1 cellular context compared by ENCODE assay signal in genomic region chr16:89506791-89507191, GRCh38.
TF ChIP-seq lines count a peak whose summit lies in the region.

No MANE protein-coding gene starts in this region.

TF ChIP-seq in H1, 55 proteins besides CTCF, POLR2A, EP300 and RAD21:
- TF ChIP-seq RXRA (IDR thresholded peaks at IDR 0.05; ENCODE audit: insufficient read depth, low read depth, low read length), result no peak
- no peak for TF ChIP-seq TAF1 (IDR thresholded peaks at IDR 0.05; ENCODE audit: low read depth, low read length)
- no peak for TF ChIP-seq TCF12 (IDR thresholded peaks at IDR 0.05; ENCODE audit: low read depth, low read length)
- TF ChIP-seq CHD7 (IDR thresholded peaks at IDR 0.05; ENCODE audit: insufficient replicate concordance, low read length), result no peak
- no peak for TF ChIP-seq GTF2F1 (IDR thresholded peaks at IDR 0.05; ENCODE audit: borderline replicate concordance, low read depth, low read length)
- TF ChIP-seq SP2 (IDR thresholded peaks at IDR 0.05; ENCODE audit: low read length), result no peak
- TF ChIP-seq GABPA (IDR thresholded peaks at IDR 0.05; ENCODE audit: borderline replicate concordance, insufficient read depth, low read length), result no peak
- TF ChIP-seq JUN (IDR thresholded peaks at IDR 0.05; ENCODE audit: low read depth, low read length), result no peak
- no peak for TF ChIP-seq BACH1 (IDR thresholded peaks at IDR 0.05; ENCODE audit: low read length)
- no peak for TF ChIP-seq USF2 (IDR thresholded peaks at IDR 0.05; ENCODE audit: low read length)
- TF ChIP-seq CREB1 (IDR thresholded peaks at IDR 0.05), result no peak
- TF ChIP-seq SP1 (IDR thresholded peaks at IDR 0.05; ENCODE audit: low read depth, low read length), result no peak
- no peak for TF ChIP-seq CHD1 (IDR thresholded peaks at IDR 0.05; ENCODE audit: low read depth, low read length)
- no peak for TF ChIP-seq CBX5 (IDR thresholded peaks at IDR 0.05; ENCODE audit: low read depth, low read length)
- TF ChIP-seq EZH2 (IDR thresholded peaks at IDR 0.05; ENCODE audit: low read depth, low read length, severe bottlenecking), result no peak
- TF ChIP-seq MAX (IDR thresholded peaks at IDR 0.05), result no peak
- no peak for TF ChIP-seq SIN3A (conservative IDR thresholded peaks at IDR 0.05 in 1 of 2, IDR thresholded peaks at IDR 0.05 in 1 of 2; ENCODE audit: low read depth in 1 of 2, low read length in 2 of 2)
- TF ChIP-seq RNF2 (IDR thresholded peaks at IDR 0.05; ENCODE audit: borderline replicate concordance, low read depth, low read length, missing control alignments, poor library complexity, severe bottlenecking), result no peak
